ENCODE assay signal across 2 cellular contexts in the genomic region with DNA sequence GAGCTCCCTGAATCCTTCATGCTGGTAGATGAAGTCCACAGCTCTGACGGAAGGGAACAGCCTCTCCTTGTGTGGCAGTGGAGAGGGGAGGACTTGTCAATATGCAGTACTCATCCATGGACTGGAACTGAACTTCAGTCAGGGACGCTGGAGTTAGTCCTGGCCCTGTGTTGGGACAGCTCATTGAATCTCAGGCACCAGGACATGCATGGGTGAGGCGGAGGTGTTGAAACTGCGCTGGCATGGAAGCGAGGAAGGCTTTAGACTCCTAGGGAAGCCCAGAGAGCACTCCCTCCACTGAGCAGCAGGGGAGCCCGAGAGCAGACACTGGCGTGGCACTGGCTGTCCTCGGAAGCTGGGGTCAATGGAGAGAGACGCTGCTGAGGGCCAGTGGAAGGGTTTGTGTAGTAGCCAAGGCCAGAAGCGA.
TF ChIP-seq lines count a peak whose summit lies in the region.

No MANE protein-coding gene starts in this region.

TF ChIP-seq in HEK293T, 16 proteins besides CTCF, POLR2A, EP300 and RAD21 (continued from another document):
- TF ChIP-seq FOXK2 (IDR thresholded peaks at IDR 0.05) (no peak), HDGF (IDR thresholded peaks at IDR 0.05; ENCODE audit: borderline replicate concordance) (no peak)

TF ChIP-seq in HepG2, 621 proteins besides CTCF, POLR2A, EP300 and RAD21 (continued from another document and continues in another):
- TF ChIP-seq, protein P1, sequence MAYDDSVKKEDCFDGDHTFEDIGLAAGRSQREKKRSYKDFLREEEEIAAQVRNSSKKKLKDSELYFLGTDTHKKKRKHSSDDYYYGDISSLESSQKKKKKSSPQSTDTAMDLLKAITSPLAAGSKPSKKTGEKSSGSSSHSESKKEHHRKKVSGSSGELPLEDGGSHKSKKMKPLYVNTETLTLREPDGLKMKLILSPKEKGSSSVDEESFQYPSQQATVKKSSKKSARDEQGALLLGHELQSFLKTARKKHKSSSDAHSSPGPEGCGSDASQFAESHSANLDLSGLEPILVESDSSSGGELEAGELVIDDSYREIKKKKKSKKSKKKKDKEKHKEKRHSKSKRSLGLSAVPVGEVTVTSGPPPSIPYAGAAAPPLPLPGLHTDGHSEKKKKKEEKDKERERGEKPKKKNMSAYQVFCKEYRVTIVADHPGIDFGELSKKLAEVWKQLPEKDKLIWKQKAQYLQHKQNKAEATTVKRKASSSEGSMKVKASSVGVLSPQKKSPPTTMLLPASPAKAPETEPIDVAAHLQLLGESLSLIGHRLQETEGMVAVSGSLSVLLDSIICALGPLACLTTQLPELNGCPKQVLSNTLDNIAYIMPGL (CRISPR knock-in tag; IDR thresholded peaks at IDR 0.05; ENCODE audit: borderline replicate concordance in 1 of 2, low read depth in 1 of 2): 0 out of 4 replicates have a peak, but pooled peaks of 1 of the 2 experiments have one; percentile 19
- TF ChIP-seq, protein P2, sequence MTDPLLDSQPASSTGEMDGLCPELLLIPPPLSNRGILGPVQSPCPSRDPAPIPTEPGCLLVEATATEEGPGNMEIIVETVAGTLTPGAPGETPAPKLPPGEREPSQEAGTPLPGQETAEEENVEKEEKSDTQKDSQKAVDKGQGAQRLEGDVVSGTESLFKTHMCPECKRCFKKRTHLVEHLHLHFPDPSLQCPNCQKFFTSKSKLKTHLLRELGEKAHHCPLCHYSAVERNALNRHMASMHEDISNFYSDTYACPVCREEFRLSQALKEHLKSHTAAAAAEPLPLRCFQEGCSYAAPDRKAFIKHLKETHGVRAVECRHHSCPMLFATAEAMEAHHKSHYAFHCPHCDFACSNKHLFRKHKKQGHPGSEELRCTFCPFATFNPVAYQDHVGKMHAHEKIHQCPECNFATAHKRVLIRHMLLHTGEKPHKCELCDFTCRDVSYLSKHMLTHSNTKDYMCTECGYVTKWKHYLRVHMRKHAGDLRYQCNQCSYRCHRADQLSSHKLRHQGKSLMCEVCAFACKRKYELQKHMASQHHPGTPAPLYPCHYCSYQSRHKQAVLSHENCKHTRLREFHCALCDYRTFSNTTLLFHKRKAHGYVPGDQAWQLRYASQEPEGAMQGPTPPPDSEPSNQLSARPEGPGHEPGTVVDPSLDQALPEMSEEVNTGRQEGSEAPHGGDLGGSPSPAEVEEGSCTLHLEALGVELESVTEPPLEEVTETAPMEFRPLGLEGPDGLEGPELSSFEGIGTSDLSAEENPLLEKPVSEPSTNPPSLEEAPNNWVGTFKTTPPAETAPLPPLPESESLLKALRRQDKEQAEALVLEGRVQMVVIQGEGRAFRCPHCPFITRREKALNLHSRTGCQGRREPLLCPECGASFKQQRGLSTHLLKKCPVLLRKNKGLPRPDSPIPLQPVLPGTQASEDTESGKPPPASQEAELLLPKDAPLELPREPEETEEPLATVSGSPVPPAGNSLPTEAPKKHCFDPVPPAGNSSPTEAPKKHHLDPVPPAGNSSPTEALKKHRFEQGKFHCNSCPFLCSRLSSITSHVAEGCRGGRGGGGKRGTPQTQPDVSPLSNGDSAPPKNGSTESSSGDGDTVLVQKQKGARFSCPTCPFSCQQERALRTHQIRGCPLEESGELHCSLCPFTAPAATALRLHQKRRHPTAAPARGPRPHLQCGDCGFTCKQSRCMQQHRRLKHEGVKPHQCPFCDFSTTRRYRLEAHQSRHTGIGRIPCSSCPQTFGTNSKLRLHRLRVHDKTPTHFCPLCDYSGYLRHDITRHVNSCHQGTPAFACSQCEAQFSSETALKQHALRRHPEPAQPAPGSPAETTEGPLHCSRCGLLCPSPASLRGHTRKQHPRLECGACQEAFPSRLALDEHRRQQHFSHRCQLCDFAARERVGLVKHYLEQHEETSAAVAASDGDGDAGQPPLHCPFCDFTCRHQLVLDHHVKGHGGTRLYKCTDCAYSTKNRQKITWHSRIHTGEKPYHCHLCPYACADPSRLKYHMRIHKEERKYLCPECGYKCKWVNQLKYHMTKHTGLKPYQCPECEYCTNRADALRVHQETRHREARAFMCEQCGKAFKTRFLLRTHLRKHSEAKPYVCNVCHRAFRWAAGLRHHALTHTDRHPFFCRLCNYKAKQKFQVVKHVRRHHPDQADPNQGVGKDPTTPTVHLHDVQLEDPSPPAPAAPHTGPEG (CRISPR knock-in tag; IDR thresholded peaks at IDR 0.05): no peak
- TF ChIP-seq ZNF670 (CRISPR knock-in tag; IDR thresholded peaks at IDR 0.05; ENCODE audit: borderline replicate concordance) (no peak), XRCC5 (optimal IDR thresholded peaks at IDR 0.05; ENCODE audit: low read length) (peak; percentile 93), SALL1 (CRISPR knock-in tag; IDR thresholded peaks at IDR 0.05) (0 out of 2 replicates have a peak, but pooled peaks have one; percentile 27), MED8 (CRISPR knock-in tag; IDR thresholded peaks at IDR 0.05; ENCODE audit: insufficient replicate concordance) (no peak), ZFYVE20 (CRISPR knock-in tag; IDR thresholded peaks at IDR 0.05; ENCODE audit: borderline replicate concordance, low read depth) (no peak), PHF21A (CRISPR knock-in tag; IDR thresholded peaks at IDR 0.05) (no peak), ZNF7 (CRISPR knock-in tag; IDR thresholded peaks at IDR 0.05) (0 out of 2 replicates have a peak, but pooled peaks have one; percentile 3), RFXAP (CRISPR knock-in tag; IDR thresholded peaks at IDR 0.05; ENCODE audit: borderline replicate concordance) (no peak), ZNF780A (CRISPR knock-in tag; IDR thresholded peaks at IDR 0.05) (no peak), KDM6A (CRISPR knock-in tag; IDR thresholded peaks at IDR 0.05; ENCODE audit: low read depth) (no peak), ZNF619 (CRISPR knock-in tag; IDR thresholded peaks at IDR 0.05) (0 out of 2 replicates have a peak, but pooled peaks have one; percentile 27), BCL6 (CRISPR knock-in tag; IDR thresholded peaks at IDR 0.05) (no peak), MTA1 (CRISPR knock-in tag; IDR thresholded peaks at IDR 0.05; ENCODE audit: borderline replicate concordance) (0 out of 2 replicates have a peak, but pooled peaks have one; percentile 19), ZNF224 (CRISPR knock-in tag; IDR thresholded peaks at IDR 0.05) (no peak), MIER3 (CRISPR knock-in tag; IDR thresholded peaks at IDR 0.05; ENCODE audit: borderline replicate concordance) (no peak), ZNF761 (CRISPR knock-in tag; conservative IDR thresholded peaks at IDR 0.05) (no peak), NPAS2 (CRISPR knock-in tag; IDR thresholded peaks at IDR 0.05; ENCODE audit: borderline replicate concordance) (no peak), ARNT2 (CRISPR knock-in tag; IDR thresholded peaks at IDR 0.05; ENCODE audit: low read depth) (no peak), DNMT1 (CRISPR knock-in tag; IDR thresholded peaks at IDR 0.05) (no peak), GTF3A (CRISPR knock-in tag; conservative IDR thresholded peaks at IDR 0.05) (no peak), NFIB (CRISPR knock-in tag; IDR thresholded peaks at IDR 0.05; ENCODE audit: borderline replicate concordance) (no peak), ZNF549 (CRISPR knock-in tag; IDR thresholded peaks at IDR 0.05) (no peak), ZNF263 (CRISPR knock-in tag; IDR thresholded peaks at IDR 0.05) (no peak), RELA (CRISPR knock-in tag; IDR thresholded peaks at IDR 0.05) (no peak), TOE1 (CRISPR knock-in tag; IDR thresholded peaks at IDR 0.05) (no peak), GTF2F1 (IDR thresholded peaks at IDR 0.05; ENCODE audit: low read length) (no peak), MTF2 (CRISPR knock-in tag; IDR thresholded peaks at IDR 0.05; ENCODE audit: borderline replicate concordance) (no peak), HCFC1 (IDR thresholded peaks at IDR 0.05; ENCODE audit: low read depth, low read length) (no peak), RXRB (CRISPR knock-in tag; IDR thresholded peaks at IDR 0.05; ENCODE audit: borderline replicate concordance) (peak; percentile 54; the same call in 1 of the 2 replicates), ZNF34 (CRISPR knock-in tag; IDR thresholded peaks at IDR 0.05; ENCODE audit: borderline replicate concordance) (no peak), ZFP36L1 (CRISPR knock-in tag; IDR thresholded peaks at IDR 0.05) (no peak), ZNF326 (CRISPR knock-in tag; IDR thresholded peaks at IDR 0.05; ENCODE audit: borderline replicate concordance) (no peak), MED13 (CRISPR knock-in tag; IDR thresholded peaks at IDR 0.05) (no peak), NFE2L2 (IDR thresholded peaks at IDR 0.05; ENCODE audit: low read length) (no peak), CENPX (CRISPR knock-in tag; IDR thresholded peaks at IDR 0.05) (no peak), ZNF678 (CRISPR knock-in tag; IDR thresholded peaks at IDR 0.05) (no peak), ZKSCAN5 (CRISPR knock-in tag; IDR thresholded peaks at IDR 0.05) (no peak), ZNF354B (CRISPR knock-in tag; IDR thresholded peaks at IDR 0.05) (no peak), SNAI1 (CRISPR knock-in tag; IDR thresholded peaks at IDR 0.05; ENCODE audit: borderline replicate concordance) (no peak)
- TF ChIP-seq, protein P3, sequence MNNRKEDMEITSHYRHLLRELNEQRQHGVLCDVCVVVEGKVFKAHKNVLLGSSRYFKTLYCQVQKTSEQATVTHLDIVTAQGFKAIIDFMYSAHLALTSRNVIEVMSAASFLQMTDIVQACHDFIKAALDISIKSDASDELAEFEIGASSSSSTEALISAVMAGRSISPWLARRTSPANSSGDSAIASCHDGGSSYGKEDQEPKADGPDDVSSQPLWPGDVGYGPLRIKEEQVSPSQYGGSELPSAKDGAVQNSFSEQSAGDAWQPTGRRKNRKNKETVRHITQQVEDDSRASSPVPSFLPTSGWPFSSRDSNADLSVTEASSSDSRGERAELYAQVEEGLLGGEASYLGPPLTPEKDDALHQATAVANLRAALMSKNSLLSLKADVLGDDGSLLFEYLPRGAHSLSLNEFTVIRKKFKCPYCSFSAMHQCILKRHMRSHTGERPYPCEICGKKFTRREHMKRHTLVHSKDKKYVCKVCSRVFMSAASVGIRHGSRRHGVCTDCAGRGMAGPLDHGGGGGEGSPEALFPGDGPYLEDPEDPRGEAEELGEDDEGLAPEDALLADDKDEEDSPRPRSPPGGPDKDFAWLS (CRISPR knock-in tag; IDR thresholded peaks at IDR 0.05; ENCODE audit: borderline replicate concordance): no peak
- TF ChIP-seq, protein P4, sequence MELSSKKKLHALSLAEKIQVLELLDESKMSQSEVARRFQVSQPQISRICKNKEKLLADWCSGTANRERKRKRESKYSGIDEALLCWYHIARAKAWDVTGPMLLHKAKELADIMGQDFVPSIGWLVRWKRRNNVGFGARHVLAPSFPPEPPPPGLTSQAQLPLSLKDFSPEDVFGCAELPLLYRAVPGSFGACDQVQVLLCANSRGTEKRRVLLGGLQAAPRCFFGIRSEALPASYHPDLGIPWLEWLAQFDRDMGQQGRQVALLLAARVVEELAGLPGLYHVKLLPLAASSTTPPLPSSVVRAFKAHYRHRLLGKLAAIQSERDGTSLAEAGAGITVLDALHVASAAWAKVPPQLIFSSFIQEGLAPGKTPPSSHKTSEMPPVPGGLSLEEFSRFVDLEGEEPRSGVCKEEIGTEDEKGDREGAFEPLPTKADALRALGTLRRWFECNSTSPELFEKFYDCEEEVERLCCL (CRISPR knock-in tag; IDR thresholded peaks at IDR 0.05; ENCODE audit: borderline replicate concordance): no peak
- TF ChIP-seq, protein P5, sequence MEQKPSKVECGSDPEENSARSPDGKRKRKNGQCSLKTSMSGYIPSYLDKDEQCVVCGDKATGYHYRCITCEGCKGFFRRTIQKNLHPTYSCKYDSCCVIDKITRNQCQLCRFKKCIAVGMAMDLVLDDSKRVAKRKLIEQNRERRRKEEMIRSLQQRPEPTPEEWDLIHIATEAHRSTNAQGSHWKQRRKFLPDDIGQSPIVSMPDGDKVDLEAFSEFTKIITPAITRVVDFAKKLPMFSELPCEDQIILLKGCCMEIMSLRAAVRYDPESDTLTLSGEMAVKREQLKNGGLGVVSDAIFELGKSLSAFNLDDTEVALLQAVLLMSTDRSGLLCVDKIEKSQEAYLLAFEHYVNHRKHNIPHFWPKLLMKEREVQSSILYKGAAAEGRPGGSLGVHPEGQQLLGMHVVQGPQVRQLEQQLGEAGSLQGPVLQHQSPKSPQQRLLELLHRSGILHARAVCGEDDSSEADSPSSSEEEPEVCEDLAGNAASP (CRISPR knock-in tag; IDR thresholded peaks at IDR 0.05; ENCODE audit: borderline replicate concordance): peak; percentile 88; the same call in 1 of the 2 replicates
- TF ChIP-seq, protein P6, sequence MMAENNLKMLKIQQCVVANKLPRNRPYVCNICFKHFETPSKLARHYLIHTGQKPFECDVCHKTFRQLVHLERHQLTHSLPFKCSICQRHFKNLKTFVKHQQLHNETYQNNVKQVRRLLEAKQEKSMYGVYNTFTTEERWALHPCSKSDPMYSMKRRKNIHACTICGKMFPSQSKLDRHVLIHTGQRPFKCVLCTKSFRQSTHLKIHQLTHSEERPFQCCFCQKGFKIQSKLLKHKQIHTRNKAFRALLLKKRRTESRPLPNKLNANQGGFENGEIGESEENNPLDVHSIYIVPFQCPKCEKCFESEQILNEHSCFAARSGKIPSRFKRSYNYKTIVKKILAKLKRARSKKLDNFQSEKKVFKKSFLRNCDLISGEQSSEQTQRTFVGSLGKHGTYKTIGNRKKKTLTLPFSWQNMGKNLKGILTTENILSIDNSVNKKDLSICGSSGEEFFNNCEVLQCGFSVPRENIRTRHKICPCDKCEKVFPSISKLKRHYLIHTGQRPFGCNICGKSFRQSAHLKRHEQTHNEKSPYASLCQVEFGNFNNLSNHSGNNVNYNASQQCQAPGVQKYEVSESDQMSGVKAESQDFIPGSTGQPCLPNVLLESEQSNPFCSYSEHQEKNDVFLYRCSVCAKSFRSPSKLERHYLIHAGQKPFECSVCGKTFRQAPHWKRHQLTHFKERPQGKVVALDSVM (CRISPR knock-in tag; IDR thresholded peaks at IDR 0.05): no peak
- TF ChIP-seq, protein P7, sequence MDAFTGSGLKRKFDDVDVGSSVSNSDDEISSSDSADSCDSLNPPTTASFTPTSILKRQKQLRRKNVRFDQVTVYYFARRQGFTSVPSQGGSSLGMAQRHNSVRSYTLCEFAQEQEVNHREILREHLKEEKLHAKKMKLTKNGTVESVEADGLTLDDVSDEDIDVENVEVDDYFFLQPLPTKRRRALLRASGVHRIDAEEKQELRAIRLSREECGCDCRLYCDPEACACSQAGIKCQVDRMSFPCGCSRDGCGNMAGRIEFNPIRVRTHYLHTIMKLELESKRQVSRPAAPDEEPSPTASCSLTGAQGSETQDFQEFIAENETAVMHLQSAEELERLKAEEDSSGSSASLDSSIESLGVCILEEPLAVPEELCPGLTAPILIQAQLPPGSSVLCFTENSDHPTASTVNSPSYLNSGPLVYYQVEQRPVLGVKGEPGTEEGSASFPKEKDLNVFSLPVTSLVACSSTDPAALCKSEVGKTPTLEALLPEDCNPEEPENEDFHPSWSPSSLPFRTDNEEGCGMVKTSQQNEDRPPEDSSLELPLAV (CRISPR knock-in tag; conservative IDR thresholded peaks at IDR 0.05; ENCODE audit: low read depth): no peak
- TF ChIP-seq, protein P8, sequence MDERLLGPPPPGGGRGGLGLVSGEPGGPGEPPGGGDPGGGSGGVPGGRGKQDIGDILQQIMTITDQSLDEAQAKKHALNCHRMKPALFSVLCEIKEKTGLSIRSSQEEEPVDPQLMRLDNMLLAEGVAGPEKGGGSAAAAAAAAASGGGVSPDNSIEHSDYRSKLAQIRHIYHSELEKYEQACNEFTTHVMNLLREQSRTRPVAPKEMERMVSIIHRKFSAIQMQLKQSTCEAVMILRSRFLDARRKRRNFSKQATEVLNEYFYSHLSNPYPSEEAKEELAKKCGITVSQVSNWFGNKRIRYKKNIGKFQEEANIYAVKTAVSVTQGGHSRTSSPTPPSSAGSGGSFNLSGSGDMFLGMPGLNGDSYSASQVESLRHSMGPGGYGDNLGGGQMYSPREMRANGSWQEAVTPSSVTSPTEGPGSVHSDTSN (CRISPR knock-in tag; IDR thresholded peaks at IDR 0.05): no peak
- TF ChIP-seq, protein P9, sequence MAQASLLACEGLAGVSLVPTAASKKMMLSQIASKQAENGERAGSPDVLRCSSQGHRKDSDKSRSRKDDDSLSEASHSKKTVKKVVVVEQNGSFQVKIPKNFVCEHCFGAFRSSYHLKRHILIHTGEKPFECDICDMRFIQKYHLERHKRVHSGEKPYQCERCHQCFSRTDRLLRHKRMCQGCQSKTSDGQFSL (CRISPR knock-in tag; IDR thresholded peaks at IDR 0.05): no peak
